In genomic region chr9:133357656-133358055, GRCh38 we compare ENCODE assay signal across 9 cellular contexts. TPM values are rescaled to one million over a fixed set of nuclear protein-coding genes. Genes with fewer than 3 reads are reported as not detected.
DNase-seq lines count a peak whose midpoint lies in the region; ATAC-seq and TF ChIP-seq lines count a peak whose summit lies in the region.
"Had no signal": no experiment of that assay in that cellular context is flagged by ENCODE, and none has a peak within 500 bp of the region (broad histone marks: within the 10 kb centered on the region; RNA-seq: fewer than 3 reads in every experiment).

No MANE protein-coding gene starts in this region.

- no peaks in the 10 kb centered on the region for H3K27me3 Mint-ChIP-seq in dendritic cell treated with granulocyte-macrophage colony-stimulating factor and Interleukin-4, amounts not matched to agents 40 ng/mL and 50 ng/mL, for 4 days
- H3K27me3 Mint-ChIP-seq in neural crest cell (ENCODE audit: low read depth) = peaks cover 8% of the 10 kb centered on the region

- H3K36me3 ChIP-seq in DND-41 (ENCODE audit: insufficient read depth, low read length) (peaks cover 52% of the 10 kb centered on the region), Loucy (ENCODE audit: insufficient read depth, low read length) (peaks cover 35% of the 10 kb centered on the region; the same call in 1 of the 2 replicates)

- no peak overlapping the region for H3K27ac ChIP-seq in DND-41 (ENCODE audit: low read length)

- H3K9me3 Mint-ChIP-seq in dendritic cell treated with granulocyte-macrophage colony-stimulating factor and Interleukin-4, amounts not matched to agents 40 ng/mL and 50 ng/mL, for 4 days = no peaks in the 10 kb centered on the region
- no peaks in the 10 kb centered on the region for H3K9me3 Mint-ChIP-seq in neural crest cell

- DNase-seq in DND-41 (no peak), neural crest cell (ENCODE audit: low read depth, low spot score) (no peak), glomerular visceral epithelial cell (ENCODE audit: extremely low spot score) (no peak), left colon (no peak)
- DNase-seq: activated gamma-delta T cell had no signal

- H3K4me3 ChIP-seq in DND-41 (ENCODE audit: low read depth in 1 of 2, low read length in 2 of 2) (peak overlapping the region in 1 of 2 experiments; percentile 91; a peak in 2 of 4 replicates), Loucy (ENCODE audit: low read length, poor library complexity, severe bottlenecking) (peak overlapping the region; percentile 94)

- H3K9me3 ChIP-seq in DND-41 (ENCODE audit: insufficient read depth, low read length, severe bottlenecking) = no peaks in the 10 kb centered on the region
- H3K9me3 ChIP-seq in Loucy (ENCODE audit: insufficient read depth, low read depth, low read length) = no peaks in the 10 kb centered on the region
- H3K9me3 ChIP-seq: esophagus muscularis mucosa had no signal

- H2AFZ ChIP-seq in DND-41 (ENCODE audit: low read depth, low read length) (no peak overlapping the region), Loucy (ENCODE audit: low read length) (no peak overlapping the region)

- no peaks in the 10 kb centered on the region for H3F3A ChIP-seq in Loucy (ENCODE audit: low read depth)

- peak overlapping the region; percentile 90 for H3K4me3 Mint-ChIP-seq in dendritic cell treated with granulocyte-macrophage colony-stimulating factor and Interleukin-4, amounts not matched to agents 40 ng/mL and 50 ng/mL, for 4 days
- H3K4me3 Mint-ChIP-seq in neural crest cell = peak overlapping the region; percentile 85

- H3K4me1 ChIP-seq in DND-41 (ENCODE audit: insufficient read depth, low read length) (peaks cover 37% of the 10 kb centered on the region), Loucy (ENCODE audit: insufficient read depth, low read length, poor library complexity, severe bottlenecking) (peaks cover 8% of the 10 kb centered on the region)

- no peaks in the 10 kb centered on the region for H3K27me3 ChIP-seq in DND-41 (ENCODE audit: insufficient read depth, low read length, poor library complexity)
- H3K27me3 ChIP-seq in Loucy (ENCODE audit: insufficient read depth, low read length, poor library complexity, severe bottlenecking) = no peaks in the 10 kb centered on the region
- H3K27me3 ChIP-seq: esophagus muscularis mucosa had no signal

- no peak for TF ChIP-seq CTCF in DND-41 (IDR thresholded peaks at IDR 0.05; ENCODE audit: borderline replicate concordance, extremely low read depth, low read length, poor library complexity, severe bottlenecking)
- TF ChIP-seq CTCF in Loucy (conservative IDR thresholded peaks at IDR 0.05; ENCODE audit: low read length) = no peak
- TF ChIP-seq CTCF in neural crest cell (conservative IDR thresholded peaks at IDR 0.05) = no peak

- peak overlapping the region; percentile 63; the same call in 1 of the 2 replicates for H3K9ac ChIP-seq in DND-41 (ENCODE audit: low read depth, low read length)
- H3K9ac ChIP-seq in Loucy (ENCODE audit: low read depth, low read length, poor library complexity, severe bottlenecking) = peak overlapping the region; percentile 80

- no peaks in the 10 kb centered on the region for H3K9me2 ChIP-seq in Loucy (replicated peaks; ENCODE audit: low read depth, low read length)

- H3K79me2 ChIP-seq in DND-41 (ENCODE audit: insufficient read depth, low read length) = peaks cover 35% of the 10 kb centered on the region
- peaks cover 49% of the 10 kb centered on the region for H3K79me2 ChIP-seq in Loucy (ENCODE audit: insufficient read depth, low read length)

- H3K36me3 Mint-ChIP-seq in dendritic cell treated with granulocyte-macrophage colony-stimulating factor and Interleukin-4, amounts not matched to agents 40 ng/mL and 50 ng/mL, for 4 days (ENCODE audit: low read depth) = peaks cover 66% of the 10 kb centered on the region
- peaks cover 7% of the 10 kb centered on the region for H3K36me3 Mint-ChIP-seq in neural crest cell (ENCODE audit: low read depth)

- no peak overlapping the region for H3K27ac Mint-ChIP-seq in dendritic cell treated with granulocyte-macrophage colony-stimulating factor and Interleukin-4, amounts not matched to agents 40 ng/mL and 50 ng/mL, for 4 days
- H3K27ac Mint-ChIP-seq in neural crest cell (ENCODE audit: unreplicated experiment) = peak overlapping the region; percentile 43

- no peak for ATAC-seq in DND-41 (ENCODE audit: insufficient read depth, low read depth)
- no peak for ATAC-seq in GM18858 (IDR thresholded peaks at IDR 0.05; ENCODE audit: unreplicated experiment)
- ATAC-seq in left colon = no peak

- H3K4me1 Mint-ChIP-seq in dendritic cell treated with granulocyte-macrophage colony-stimulating factor and Interleukin-4, amounts not matched to agents 40 ng/mL and 50 ng/mL, for 4 days (ENCODE audit: low read depth) = peaks cover 35% of the 10 kb centered on the region
- peaks cover 21% of the 10 kb centered on the region for H3K4me1 Mint-ChIP-seq in neural crest cell

- intact Hi-C loops in dendritic cell treated with granulocyte-macrophage colony-stimulating factor and Interleukin-4, amounts not matched to agents 40 ng/mL and 50 ng/mL, for 4 days (cut with micrococcal nuclease) = loop anchor here (5.0 to 10.0 kb wide), 2 partner anchors 120 to 173 kb away; partner anchors contain the start of gene SLC2A6
- intact Hi-C loops in left colon (cut with DNase I, micrococcal nuclease) = no loop called here

- H3K4me2 ChIP-seq in DND-41 (ENCODE audit: insufficient read depth, low read length) (peak overlapping the region; percentile 87), Loucy (ENCODE audit: low read depth, low read length, poor library complexity, severe bottlenecking) (peak overlapping the region; percentile 85)

- H4K20me1 ChIP-seq in DND-41 (ENCODE audit: insufficient read depth, low read length) (peaks cover 17% of the 10 kb centered on the region; the same call in 1 of the 2 replicates), Loucy (ENCODE audit: insufficient read depth, low read length, poor library complexity, severe bottlenecking) (peaks cover 20% of the 10 kb centered on the region)

RNA-seq across cellular contexts. Expression of gene SURF2, which starts 1.3 kb away (rescaled TPM):
- 31.8 and 34.3 TPM in 2 replicates for total RNA-seq in neural crest cell
- 10 to 100 TPM in 1 of 2 donors, 1 to 10 TPM in 1; 9.5 to 10.9 TPM for total RNA-seq in left colon

RNA-seq across cellular contexts. Expression of gene SURF1, which starts 1.4 kb away (rescaled TPM):
- total RNA-seq in neural crest cell = 32.0 and 32.1 TPM in 2 replicates
- 10 to 100 TPM; 42.0 to 48.2 TPM for total RNA-seq in left colon

RNA-seq across cellular contexts. Expression of gene RPL7A, which starts 9.6 kb away (rescaled TPM):
- total RNA-seq in neural crest cell (2,746 and 2,748 TPM in 2 replicates), left colon (1,000 to 10,000 TPM; 1,331 to 1,405 TPM)

RNA-seq across cellular contexts. Expression of gene MED22, which starts 9.7 kb away (rescaled TPM):
- 69.7 and 70.6 TPM in 2 replicates for total RNA-seq in neural crest cell
- 10 to 100 TPM; 18.8 to 20.3 TPM for total RNA-seq in left colon

RNA-seq across cellular contexts. Expression of gene SURF4, which starts 18.2 kb away (rescaled TPM):
- 121 and 136 TPM in 2 replicates for total RNA-seq in neural crest cell
- total RNA-seq in left colon = 100 to 1,000 TPM; 150 to 169 TPM
